In the genomic region with DNA sequence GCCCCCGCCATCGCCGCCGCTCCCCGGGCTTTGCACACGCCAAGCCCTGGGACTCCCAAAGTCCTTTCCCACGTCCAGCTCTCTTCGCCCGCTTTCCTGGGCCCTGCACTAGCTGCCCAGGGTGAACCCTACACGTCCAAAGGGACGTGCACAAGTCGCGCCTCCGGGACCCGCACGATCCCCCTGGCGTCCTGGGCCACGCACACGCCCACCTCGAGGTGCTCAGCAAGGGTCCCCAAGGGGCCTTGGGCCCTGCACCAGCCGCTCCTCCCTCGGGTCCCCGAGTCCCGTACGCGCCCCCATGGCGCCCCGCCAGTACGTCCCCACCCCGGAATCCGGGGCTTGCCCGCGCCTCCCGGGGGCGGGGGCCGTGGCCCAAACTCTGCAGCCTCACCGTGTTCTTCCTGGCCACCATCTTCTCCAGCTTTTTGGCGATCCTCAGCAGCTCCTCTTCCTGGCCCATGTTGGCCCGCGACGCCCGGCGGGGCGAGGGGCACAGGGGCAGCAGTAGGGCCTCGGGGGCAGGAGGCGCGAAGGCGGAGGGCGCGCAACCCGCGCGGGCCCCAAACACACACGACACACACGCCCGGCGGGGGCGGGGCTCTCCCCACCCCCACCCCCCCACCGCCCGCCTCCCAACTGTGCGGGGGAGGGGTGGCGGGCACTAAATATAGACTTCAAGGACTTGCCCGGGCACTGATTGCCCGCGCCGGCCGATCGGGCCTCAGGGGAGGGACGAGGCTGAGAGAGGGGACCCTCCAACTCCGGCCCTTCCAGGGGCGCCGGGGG, we compare ENCODE assay signal across 9 cellular contexts. TPM values are rescaled to one million over a fixed set of nuclear protein-coding genes. Genes with fewer than 3 reads are reported as not detected.
DNase-seq lines count a peak whose midpoint lies in the region; ATAC-seq and TF ChIP-seq lines count a peak whose summit lies in the region.
"Had no signal": no experiment of that assay in that cellular context is flagged by ENCODE, and none has a peak within 500 bp of the region (broad histone marks: within the 10 kb centered on the region; RNA-seq: fewer than 3 reads in every experiment).

A gene (minus strand): TSS at position 578 of the 789 bp plus-strand sequence. CDS start 115 bp downstream, at position 463.

- peaks cover 0 to 8% (median 0%) of the 10 kb centered on the region in 5 donors for H3K36me3 Mint-ChIP-seq in naive thymus-derived CD4-positive, alpha-beta T cell

- H3K27me3 Mint-ChIP-seq in naive thymus-derived CD4-positive, alpha-beta T cell, result peaks cover 0 to 52% (median 0%) of the 10 kb centered on the region in 5 donors

- intact Hi-C loops in naive thymus-derived CD4-positive, alpha-beta T cell (cut with micrococcal nuclease), result loop anchor here in 1 of 2 donors (5.0 kb wide), 2 partner anchors 82 to 108 kb away; a partner anchor contains a TSS
- intact Hi-C loops in aorta (cut with DNase I), result loop anchor here (5.0 kb wide), 1 partner anchor 58 kb away; a partner anchor contains a TSS

- H3K4me1 ChIP-seq in naive thymus-derived CD4-positive, alpha-beta T cell (ENCODE audit: control insufficient read depth in 2 of 2, insufficient read depth in 2 of 2, low read length in 2 of 2), result peaks cover 10 to 20% of the 10 kb centered on the region in 2 donors
- H3K4me1 ChIP-seq in aorta (ENCODE audit: control insufficient read depth in 1 of 2, insufficient read depth in 2 of 2, low read length in 2 of 2), result no peaks in the 10 kb centered on the region

- peak; percentile 70 for ATAC-seq in naive thymus-derived CD4-positive, alpha-beta T cell
- peak; percentile 70 for ATAC-seq in aorta (ENCODE audit: low FRiP score)
- ATAC-seq in HG02973 (IDR thresholded peaks at IDR 0.05; ENCODE audit: unreplicated experiment), result no peak

- CTCF ChIA-PET in naive thymus-derived CD4-positive, alpha-beta T cell (lab: Charles Lee), result interaction anchor here (0.6 to 2.2 kb wide), 2 partner anchors 21 to 134 kb away, joined by 4 to 5 read pairs; no protein-coding TSS in a partner anchor

- no peak for TF ChIP-seq CTCF in epithelial cell of esophagus (IDR thresholded peaks at IDR 0.05; ENCODE audit: insufficient read depth, low read depth, low read length, missing control alignments)

- H3K9me3 Mint-ChIP-seq in naive thymus-derived CD4-positive, alpha-beta T cell, result no peaks in the 10 kb centered on the region

- DNase-seq in H7 (peak; percentile 86), epithelial cell of esophagus (ENCODE audit: low read depth) (no peak), aorta (peak; percentile 69 to 83), SIG-M5 treated with dmso at 0.1 percent for 504 hours (lab: John Stamatoyannopoulos, UW; ENCODE audit: unreplicated experiment) (no peak), activated gamma-delta T cell treated with Interleukin-2 at 50 U/mL for 16 hours (no peak)
- DNase-seq in activated CD4-positive, alpha-beta T cell treated with anti-CD3 and anti-CD28 coated beads, Interleukin-2, amount 50 U/mL, for 4 hours, result peak; percentile 16 to 19
- DNase-seq in naive thymus-derived CD4-positive, alpha-beta T cell, result peak; percentile 24 to 54 (median 49)

- POLR2A ChIA-PET in naive thymus-derived CD4-positive, alpha-beta T cell (lab: Charles Lee), result interaction anchor here (0.6 to 1.1 kb wide), 4 partner anchors 23 to 1317 kb away, joined by 3 read pairs; no protein-coding TSS in a partner anchor

- 0 to 1% methylated on average over 44 to 72 of the region's 72 CpGs for WGBS in aorta, 2 donors

- H3K27ac Mint-ChIP-seq in naive thymus-derived CD4-positive, alpha-beta T cell, result peak within 1 kb of the TSS; percentile 81 to 96 (median 91)

- H3K9me3 ChIP-seq in naive thymus-derived CD4-positive, alpha-beta T cell (ENCODE audit: control insufficient read depth in 2 of 3, low read length in 3 of 3), result no peaks in the 10 kb centered on the region
- no peaks in the 10 kb centered on the region for H3K9me3 ChIP-seq in aorta (ENCODE audit: control insufficient read depth, low read length)

- peak within 1 kb of the TSS; percentile 81 to 96 (median 92) for H3K4me3 Mint-ChIP-seq in naive thymus-derived CD4-positive, alpha-beta T cell

- no peaks in the 10 kb centered on the region; the same call in none of the 2 replicates for H3K36me3 ChIP-seq in H7 (replicated peaks; ENCODE audit: control insufficient read depth, insufficient read depth, low read length)
- H3K36me3 ChIP-seq in naive thymus-derived CD4-positive, alpha-beta T cell (ENCODE audit: control insufficient read depth in 2 of 3, insufficient read depth in 3 of 3, low read length in 3 of 3), result peaks cover 0 to 5% (median 0%) of the 10 kb centered on the region in 3 experiments
- no peaks in the 10 kb centered on the region for H3K36me3 ChIP-seq in aorta (ENCODE audit: control insufficient read depth in 1 of 2, insufficient read depth in 2 of 2, low read length in 1 of 2)

- H3K4me1 Mint-ChIP-seq in naive thymus-derived CD4-positive, alpha-beta T cell, result peaks cover 18 to 45% (median 39%) of the 10 kb centered on the region in 7 donors

- peak within 1 kb of the TSS; percentile 65 for H3K27ac ChIP-seq in naive thymus-derived CD4-positive, alpha-beta T cell (ENCODE audit: low read depth, low read length)
- H3K27ac ChIP-seq in aorta (ENCODE audit: low read depth in 1 of 2, low read length in 2 of 2), result peak within 1 kb of the TSS; percentile 33 to 76

- H3K27me3 ChIP-seq in H7 (ENCODE audit: control insufficient read depth, insufficient read depth, low read length), result peaks cover 78% of the 10 kb centered on the region
- no peaks in the 10 kb centered on the region for H3K27me3 ChIP-seq in naive thymus-derived CD4-positive, alpha-beta T cell (ENCODE audit: control insufficient read depth in 2 of 2, insufficient read depth in 2 of 2, low read length in 2 of 2)
- no peaks in the 10 kb centered on the region for H3K27me3 ChIP-seq in aorta (ENCODE audit: control insufficient read depth in 1 of 2, insufficient read depth in 2 of 2, low read length in 1 of 2)

- H3K4me3 ChIP-seq in H7 (ENCODE audit: insufficient read depth, low read depth, low read length) (peak within 1 kb of the TSS; percentile 33), epithelial cell of esophagus (ENCODE audit: low read length) (peak within 1 kb of the TSS; percentile 53), aorta (ENCODE audit: low read length in 2 of 2) (peak within 1 kb of the TSS; percentile 65 to 96)
- H3K4me3 ChIP-seq in naive thymus-derived CD4-positive, alpha-beta T cell (ENCODE audit: low read length), result peak within 1 kb of the TSS; percentile 59

RNA-seq across cellular contexts. Expression of the gene that starts here (rescaled TPM):
- total RNA-seq in H7 (2014; rRNA removed; shearing (Covaris generic)), result 0.24 and 0.37 TPM in 2 replicates
- 10 to 100 TPM; 20.2 to 59.2 (median 49.3) TPM for total RNA-seq in naive thymus-derived CD4-positive, alpha-beta T cell
- polyA plus RNA-seq in naive thymus-derived CD4-positive, alpha-beta T cell, result 10 to 100 TPM; 34.4 to 57.2 TPM
- 10 to 100 TPM; 25.7 to 51.3 TPM for total RNA-seq in aorta
- polyA plus RNA-seq in aorta, result 10 to 100 TPM; 31.2 to 37.3 TPM
- polyA plus RNA-seq: neural cell had no signal

Comparison
In these comparisons a context has a peak if more than half of its experiments do, and no peak if none do; other contexts are left out.
1. RNA of the gene that starts here (total RNA-seq): 25.7 to 51.3 TPM in aorta and 20.2 to 59.2 TPM in naive thymus-derived CD4-positive, alpha-beta T cell; 0.24 to 0.37 TPM in H7; every median in the first group is over 10 times any median in the second.
2. Peak in DNase-seq and H3K4me3 ChIP-seq in H7; RNA of the gene not detected or under 1 TPM.
3. DNase-seq: peak in activated CD4-positive, alpha-beta T cell treated with anti-CD3 and anti-CD28 coated beads, Interleukin-2, amount 50 U/mL, for 4 hours (2 of 2), naive thymus-derived CD4-positive, alpha-beta T cell (9 of 9) and aorta (2 of 2); none in epithelial cell of esophagus (single experiment), SIG-M5 treated with dmso at 0.1 percent for 504 hours (single experiment) and activated gamma-delta T cell treated with Interleukin-2 at 50 U/mL for 16 hours (single experiment).
4. Peak in every context shown above with its lines, with median percentiles within 50 percentile points of each other: H3K4me3 ChIP-seq.